29 cellular contexts compared by ENCODE assay signal in the genomic region with DNA sequence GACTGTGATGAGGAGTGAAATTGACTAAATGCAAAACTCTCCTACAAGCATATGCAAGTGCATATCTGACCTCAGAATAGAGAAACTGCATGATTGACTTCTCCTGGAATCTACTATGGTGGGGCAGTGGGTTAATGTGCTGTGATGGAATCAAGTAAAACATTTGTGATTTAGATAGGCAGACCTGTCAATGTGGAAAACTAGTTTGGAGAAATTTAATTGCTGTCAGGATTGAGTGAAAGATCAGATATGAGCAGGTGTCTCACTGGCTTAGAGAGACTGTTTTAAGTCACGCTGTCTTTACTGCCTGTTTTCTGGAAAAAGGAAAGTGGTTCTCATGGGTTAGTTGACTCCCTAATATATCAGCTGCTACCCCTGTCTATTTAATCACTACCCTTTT.
"Had no signal": no experiment of that assay in that cellular context is flagged by ENCODE, and none has a peak within 500 bp of the region (broad histone marks: within the 10 kb centered on the region; RNA-seq: fewer than 3 reads in every experiment).

No MANE protein-coding gene starts in this region.

- H3K9me3 ChIP-seq: Peyer's patch, SK-N-SH had no signal

- H3K27ac ChIP-seq: Peyer's patch, SJSA1 had no signal

- H3K9ac ChIP-seq: SK-N-SH had no signal

- H3K4me2 ChIP-seq: SK-N-SH had no signal

- DNase-seq: KG1, NCI-H1048, NCI-H1092 treated with DMSO at 0.1 percent for 48 hours, NCI-H1105 treated with DMSO at 0.1 percent for 48 hours, NCI-H1417, NCI-H1436, NCI-H146, NCI-H1694, NCI-H187, NCI-H1930, NCI-H2029 treated with DMSO at 0.1 percent for 48 hours, NCI-H2081 treated with DMSO at 0.1 percent for 48 hours, NCI-H2107, NCI-H2171, NCI-H226, NCI-H446 treated with DMSO at 0.1 percent for 48 hours, NCI-H510A, NCI-H524, NCI-H526, NCI-H69, NCI-H748 treated with DMSO at 0.1 percent for 48 hours, NCI-H82, Peyer's patch, Right ventricle myocardium superior, RPMI8226, SHP77 treated with DMSO at 0.1 percent for 48 hours, SK-N-SH, SW 1271 had no signal

- H3K27me3 ChIP-seq: Peyer's patch, SJSA1 had no signal

- H3K4me1 ChIP-seq: Peyer's patch, SJSA1 had no signal

- H3K9me2 ChIP-seq: SK-N-SH had no signal

- H3K36me3 ChIP-seq: Peyer's patch, SJSA1 had no signal

- H3K4me3 ChIP-seq: Peyer's patch, SJSA1 had no signal
